ENCODE assay signal across 10 cellular contexts in genomic region chr12:56726196-56726675, GRCh38. TPM values are rescaled to one million over a fixed set of nuclear protein-coding genes. Genes with fewer than 3 reads are reported as not detected.
DNase-seq lines count a peak whose midpoint lies in the region; ATAC-seq and TF ChIP-seq lines count a peak whose summit lies in the region.
"Not testable (repeated sequence)": the region's sequence is repeated elsewhere in the genome, so short reads cannot be mapped to it uniquely, and the experiment has no call there.
"Had no signal": no experiment of that assay in that cellular context is flagged by ENCODE, and none has a peak within 500 bp of the region (broad histone marks: within the 10 kb centered on the region; RNA-seq: fewer than 3 reads in every experiment).

No MANE protein-coding gene starts in this region.

- H3K4me1 ChIP-seq in BLaER1 (peaks cover 41% of the 10 kb centered on the region), right lobe of liver (peaks cover 0 to 41% (median 17%) of the 10 kb centered on the region in 4 donors), parathyroid adenoma (peaks cover 27% of the 10 kb centered on the region)
- H3K4me1 ChIP-seq in IMR-90 (ENCODE audit: control insufficient read depth, insufficient read depth, low read length); endodermal cell (ENCODE audit: control insufficient read depth, insufficient read depth, low read length): not testable (repeated sequence)

- peaks cover 38% of the 10 kb centered on the region for H3K79me2 ChIP-seq in parathyroid adenoma

- H3K36me3 ChIP-seq in BLaER1 (peaks cover 65% of the 10 kb centered on the region), IMR-90 (ENCODE audit: control insufficient read depth, insufficient read depth, low read length) (peaks cover 12% of the 10 kb centered on the region), endodermal cell (ENCODE audit: control insufficient read depth, insufficient read depth, low read length) (peaks cover 38% of the 10 kb centered on the region)
- H3K36me3 ChIP-seq in right lobe of liver; parathyroid adenoma (ENCODE audit: control insufficient read depth, insufficient read depth, low read length): not testable (repeated sequence)

- intact Hi-C loops in IMR-90 (cut with micrococcal nuclease); right lobe of liver (cut with DNase I): not testable (repeated sequence)

- H4K20me1 ChIP-seq in BLaER1 (peaks cover 33% of the 10 kb centered on the region), IMR-90 (ENCODE audit: insufficient read depth, low read length) (peaks cover 30% of the 10 kb centered on the region)

- H2BK5ac ChIP-seq in IMR-90 (ENCODE audit: low read depth, low read length, poor library complexity, severe bottlenecking) = peak overlapping the region; percentile 69

- not testable (repeated sequence) for H2AK5ac ChIP-seq in IMR-90 (ENCODE audit: low read depth, low read length)

- peaks cover 33% of the 10 kb centered on the region for H3K4me1 Mint-ChIP-seq in T-helper 1 cell treated with Interleukin-12 subunit alpha and Interleukin-12 subunit beta and Interleukin-4 antibody, amounts not matched to agents 30 μg/mL and 1 μg/mL, for 36 hours (ENCODE audit: low read depth)
- peaks cover 30% of the 10 kb centered on the region for H3K4me1 Mint-ChIP-seq in activated naive CD8-positive, alpha-beta T cell treated with anti-CD3 and anti-CD28 coated beads for 36 hours
- H3K4me1 Mint-ChIP-seq in endodermal cell = peaks cover 27% of the 10 kb centered on the region

- H3K4me3 Mint-ChIP-seq in T-helper 1 cell treated with Interleukin-12 subunit alpha and Interleukin-12 subunit beta and Interleukin-4 antibody, amounts not matched to agents 30 μg/mL and 1 μg/mL, for 36 hours = peak overlapping the region; percentile 94
- peak overlapping the region; percentile 94 for H3K4me3 Mint-ChIP-seq in activated naive CD8-positive, alpha-beta T cell treated with anti-CD3 and anti-CD28 coated beads for 36 hours
- H3K4me3 Mint-ChIP-seq in endodermal cell = peak overlapping the region; percentile 100

- not testable (repeated sequence) for H4K91ac ChIP-seq in IMR-90 (ENCODE audit: insufficient read depth, low read depth, low read length)

- not testable (repeated sequence) for H3K18ac ChIP-seq in IMR-90 (ENCODE audit: low read depth, low read length)

- not testable (repeated sequence) for H2AK9ac ChIP-seq in IMR-90 (replicated peaks; ENCODE audit: low read depth, low read length, poor library complexity)

- not testable (repeated sequence) for H4K5ac ChIP-seq in IMR-90 (ENCODE audit: low read depth, low read length)

- H3K4me2 ChIP-seq in BLaER1 (peak overlapping the region; percentile 84), parathyroid adenoma (ENCODE audit: low read length) (peak overlapping the region; percentile 70)
- H3K4me2 ChIP-seq in IMR-90 (ENCODE audit: low read depth, low read length) = not testable (repeated sequence)

- H3K4me3 ChIP-seq in BLaER1 (peak overlapping the region; percentile 92), endodermal cell (ENCODE audit: low read length) (peak overlapping the region; percentile 99)
- not testable (repeated sequence) for H3K4me3 ChIP-seq in IMR-90 (ENCODE audit: insufficient read depth, low read depth, low read length); right lobe of liver; parathyroid adenoma (ENCODE audit: low read depth, low read length)

- not testable (repeated sequence) for H2BK20ac ChIP-seq in IMR-90 (ENCODE audit: low read depth, low read length)

- H3K36me3 Mint-ChIP-seq in T-helper 1 cell treated with Interleukin-12 subunit alpha and Interleukin-12 subunit beta and Interleukin-4 antibody, amounts not matched to agents 30 μg/mL and 1 μg/mL, for 36 hours (ENCODE audit: low read depth) = peaks cover 43% of the 10 kb centered on the region
- peaks cover 57% of the 10 kb centered on the region for H3K36me3 Mint-ChIP-seq in activated naive CD8-positive, alpha-beta T cell treated with anti-CD3 and anti-CD28 coated beads for 36 hours
- H3K36me3 Mint-ChIP-seq in endodermal cell (ENCODE audit: low read depth) = peaks cover 51% of the 10 kb centered on the region

- H3K27me3 Mint-ChIP-seq in T-helper 1 cell treated with Interleukin-12 subunit alpha and Interleukin-12 subunit beta and Interleukin-4 antibody, amounts not matched to agents 30 μg/mL and 1 μg/mL, for 36 hours (ENCODE audit: low read depth); activated naive CD8-positive, alpha-beta T cell treated with anti-CD3 and anti-CD28 coated beads for 36 hours; endodermal cell (ENCODE audit: insufficient read depth): not testable (repeated sequence)

- peaks cover 14% of the 10 kb centered on the region for H3K9me1 ChIP-seq in IMR-90 (ENCODE audit: insufficient read depth, low read length)

- not testable (repeated sequence) for H3K9me3 Mint-ChIP-seq in T-helper 1 cell treated with Interleukin-12 subunit alpha and Interleukin-12 subunit beta and Interleukin-4 antibody, amounts not matched to agents 30 μg/mL and 1 μg/mL, for 36 hours; activated naive CD8-positive, alpha-beta T cell treated with anti-CD3 and anti-CD28 coated beads for 36 hours; endodermal cell

- H3K23ac ChIP-seq in IMR-90 (ENCODE audit: low read depth, low read length) = peak overlapping the region; percentile 11; the same call in 1 of the 2 replicates

- not testable (repeated sequence) for DNase-seq in IMR-90; activated naive CD8-positive, alpha-beta T cell treated with anti-CD3 and anti-CD28 coated beads for 36 hours; endodermal cell; right lobe of liver

- H2AFZ ChIP-seq in IMR-90 (replicated peaks; ENCODE audit: low read length, poor library complexity) = not testable (repeated sequence)
- peak overlapping the region; percentile 99 for H2AFZ ChIP-seq in parathyroid adenoma

- dilution Hi-C loops in IMR-90 (cut with HindIII; ENCODE audit: low sequenced_read_pairs, unreplicated experiment) = not testable (repeated sequence)

- BruUV-seq in IMR-90 (replicated peaks; lab: Mats Ljungman, UMichigan) = not testable (repeated sequence)

- H2BK15ac ChIP-seq in IMR-90 (ENCODE audit: low read depth, low read length) = not testable (repeated sequence)

- not testable (repeated sequence) for H3K9me3 ChIP-seq in BLaER1; IMR-90 (ENCODE audit: control insufficient read depth, insufficient read depth, low read length); endodermal cell (ENCODE audit: control insufficient read depth, low read length); right lobe of liver; parathyroid adenoma (ENCODE audit: control insufficient read depth, low read length)

- H2BK120ac ChIP-seq in IMR-90 (ENCODE audit: low read depth, low read length) = not testable (repeated sequence)

- WGBS in IMR-90 (ENCODE audit: extremely low coverage in 2 of 2, insufficient read length in 1 of 2), 2 experiments = 100% methylated on average over 4 of the region's 15 CpGs; no CpG with 5 or more reads in 1 of the 2 experiments
- 90 to 95% methylated on average over 11 to 15 of the region's 15 CpGs for WGBS in endodermal cell (ENCODE audit: insufficient coverage in 1 of 2, insufficient read length in 1 of 2), 2 experiments
- WGBS in right lobe of liver (ENCODE audit: insufficient coverage, low coverage, low lambda C conversion rate, missing lambda C conversion rate) = 82% methylated on average over 9 of the region's 15 CpGs

- in situ Hi-C loops in IMR-90 (cut with MboI; ENCODE audit: low sequenced_read_pairs) = not testable (repeated sequence)

- peak overlapping the region; percentile 17 to 90; a peak in 3 of 4 replicates for H4K8ac ChIP-seq in IMR-90 (ENCODE audit: low read depth in 2 of 2, low read length in 2 of 2)

- peak overlapping the region; percentile 98 for H3K27ac Mint-ChIP-seq in T-helper 1 cell treated with Interleukin-12 subunit alpha and Interleukin-12 subunit beta and Interleukin-4 antibody, amounts not matched to agents 30 μg/mL and 1 μg/mL, for 36 hours
- peak overlapping the region; percentile 98 for H3K27ac Mint-ChIP-seq in activated naive CD8-positive, alpha-beta T cell treated with anti-CD3 and anti-CD28 coated beads for 36 hours
- peak overlapping the region; percentile 99 for H3K27ac Mint-ChIP-seq in endodermal cell

- TF ChIP-seq POLR2A in IMR-90 (IDR thresholded peaks at IDR 0.05; ENCODE audit: low read depth, low read length); right lobe of liver (IDR thresholded peaks at IDR 0.05): not testable (repeated sequence)

- TF ChIP-seq RAD21 in IMR-90 (IDR thresholded peaks at IDR 0.05; ENCODE audit: low read length) = not testable (repeated sequence)

- peak overlapping the region; percentile 99 for H3K9ac ChIP-seq in BLaER1
- not testable (repeated sequence) for H3K9ac ChIP-seq in IMR-90 (ENCODE audit: low read depth, low read length); endodermal cell (ENCODE audit: extremely low read depth, low read length, poor library complexity, severe bottlenecking); parathyroid adenoma

- H3K27me3 ChIP-seq in BLaER1; IMR-90 (ENCODE audit: control insufficient read depth, insufficient read depth, low read length); endodermal cell (ENCODE audit: control insufficient read depth, insufficient read depth, low read length, poor library complexity, severe bottlenecking); right lobe of liver; parathyroid adenoma (ENCODE audit: control insufficient read depth, insufficient read depth, low read length): not testable (repeated sequence)

- H3K56ac ChIP-seq in IMR-90 (ENCODE audit: extremely low read depth, insufficient read depth, low read length) = not testable (repeated sequence)

- not testable (repeated sequence) for TF ChIP-seq CTCF in IMR-90 (conservative IDR thresholded peaks at IDR 0.05; ENCODE audit: low read depth, low read length); endodermal cell (conservative IDR thresholded peaks at IDR 0.05); right lobe of liver (IDR thresholded peaks at IDR 0.05); parathyroid adenoma (IDR thresholded peaks at IDR 0.05)

- peak overlapping the region; percentile 82; the same call in 1 of the 2 replicates for H3K4ac ChIP-seq in IMR-90 (ENCODE audit: low read depth, low read length)

- CTCF ChIA-PET in IMR-90 (lab: Yijun Ruan, JAX) = not testable (repeated sequence)

- not testable (repeated sequence) for H3K14ac ChIP-seq in IMR-90 (replicated peaks; ENCODE audit: low read depth, low read length)

- peak overlapping the region; percentile 97 for H3K27ac ChIP-seq in BLaER1
- H3K27ac ChIP-seq in IMR-90 (ENCODE audit: insufficient read depth, low read length) = not testable (repeated sequence)
- peak overlapping the region; percentile 95 for H3K27ac ChIP-seq in endodermal cell (ENCODE audit: low read depth, low read length)
- peak overlapping the region; percentile 92 to 94 (median 93) for H3K27ac ChIP-seq in right lobe of liver
- H3K27ac ChIP-seq in parathyroid adenoma = peak overlapping the region; percentile 96
- peak overlapping the region; percentile 90 for H3K27ac ChIP-seq in temporal lobe (ENCODE audit: low read depth, low read length)

- peaks cover 0 to 25% of the 10 kb centered on the region in 2 experiments; a peak in 2 of 4 replicates for H3K79me1 ChIP-seq in IMR-90 (ENCODE audit: low read depth in 1 of 2, low read length in 2 of 2)

- not testable (repeated sequence) for ATAC-seq in IMR-90 (ENCODE audit: low read depth); right lobe of liver

- POLR2A ChIA-PET in IMR-90 (lab: Charles Lee; ENCODE audit: unreplicated experiment) = interaction anchor here (1.0 to 1.2 kb wide), 2 partner anchors 39 to 90 kb away, joined by 5 to 7 read pairs; partner anchors contain the start of gene PTGES3

RNA-seq across cellular contexts. Expression of gene NACA, which starts 1.1 kb away (rescaled TPM):
- total RNA-seq in IMR-90 (2012; rRNA removed) (1,223 and 1,512 TPM in 2 replicates), endodermal cell (100 to 1,000 TPM; 817 to 958 TPM), right lobe of liver (100 to 1,000 TPM; 218 to 501 (median 330) TPM), temporal lobe (899 TPM)
- polyA plus RNA-seq in IMR-90 (2012; rRNA removed) = 587 and 662 TPM in 2 replicates
- polyA plus RNA-seq in IMR-90 (2012; cell fraction: cytosol; rRNA removed) = 249 and 281 TPM in 2 replicates
- polyA plus RNA-seq in IMR-90 (2012; cell fraction: nucleus; rRNA removed; ENCODE audit: low replicate concordance) = 74.3 and 201 TPM in 2 replicates
- 1,000 to 10,000 TPM; 1,112 to 1,149 TPM for total RNA-seq in activated naive CD8-positive, alpha-beta T cell treated with anti-CD3 and anti-CD28 coated beads for 36 hours
- 1,626 TPM for polyA plus RNA-seq in endodermal cell (2013, experiment 1 of 2)
- polyA plus RNA-seq in endodermal cell (2013, experiment 2 of 2) = 1,491 TPM

RNA-seq across cellular contexts. Expression of gene PRIM1, which starts 25.9 kb away (rescaled TPM):
- total RNA-seq in IMR-90 (2012; rRNA removed) (12.0 and 15.3 TPM in 2 replicates), endodermal cell (10 to 100 TPM; 34.8 to 44.2 TPM), right lobe of liver (1 to 10 TPM; 1.3 to 8.5 (median 4.5) TPM), temporal lobe (24.8 TPM)
- 6.7 and 8.6 TPM in 2 replicates for polyA plus RNA-seq in IMR-90 (2012; rRNA removed)
- polyA plus RNA-seq in IMR-90 (2012; cell fraction: cytosol; rRNA removed) = 0.96 and 1.0 TPM in 2 replicates
- polyA plus RNA-seq in IMR-90 (2012; cell fraction: nucleus; rRNA removed; ENCODE audit: low replicate concordance) = 1.4 and 4.9 TPM in 2 replicates
- 100 to 1,000 TPM in 1 of 2 experiments, 10 to 100 TPM in 1; 95.4 to 100 TPM for total RNA-seq in activated naive CD8-positive, alpha-beta T cell treated with anti-CD3 and anti-CD28 coated beads for 36 hours
- polyA plus RNA-seq in endodermal cell (2013, experiment 1 of 2) = 50.0 TPM
- polyA plus RNA-seq in endodermal cell (2013, experiment 2 of 2) = 46.0 TPM

RNA-seq across cellular contexts. Expression of gene HSD17B6, which starts 36.9 kb away (rescaled TPM):
- total RNA-seq in IMR-90 (2012; rRNA removed) (1.3 and 1.4 TPM in 2 replicates), endodermal cell (under 1 TPM; 0.57 to 0.89 TPM), right lobe of liver (1,000 to 10,000 TPM in 1 of 6 experiments, 100 to 1,000 TPM in 5; 243 to 1,112 (median 514) TPM), temporal lobe (1.5 TPM)
- 1.2 and 1.4 TPM in 2 replicates for polyA plus RNA-seq in IMR-90 (2012; rRNA removed)
- 0.54 and 0.57 TPM in 2 replicates for polyA plus RNA-seq in IMR-90 (2012; cell fraction: cytosol; rRNA removed)
- polyA plus RNA-seq in IMR-90 (2012; cell fraction: nucleus; rRNA removed; ENCODE audit: low replicate concordance) = 0.40 and 0.92 TPM in 2 replicates
- total RNA-seq in activated naive CD8-positive, alpha-beta T cell treated with anti-CD3 and anti-CD28 coated beads for 36 hours = 1 to 10 TPM; 1.7 to 1.9 TPM
- 3.2 TPM for polyA plus RNA-seq in endodermal cell (2013, experiment 1 of 2)
- polyA plus RNA-seq in endodermal cell (2013, experiment 2 of 2) = 1.4 TPM
- total RNA-seq: dermis blood vessel endothelial cell, glomerular endothelial cell had no signal

RNA-seq across cellular contexts. Expression of gene PTGES3, which starts 38.2 kb away (rescaled TPM):
- total RNA-seq in IMR-90 (2012; rRNA removed) = 42.7 and 101 TPM in 2 replicates
- polyA plus RNA-seq in IMR-90 (2012; rRNA removed) = 70.4 and 73.2 TPM in 2 replicates
- polyA plus RNA-seq in IMR-90 (2012; cell fraction: cytosol; rRNA removed) = 24.6 and 33.9 TPM in 2 replicates
- 13.9 and 18.5 TPM in 2 replicates for polyA plus RNA-seq in IMR-90 (2012; cell fraction: nucleus; rRNA removed; ENCODE audit: low replicate concordance)
- total RNA-seq in activated naive CD8-positive, alpha-beta T cell treated with anti-CD3 and anti-CD28 coated beads for 36 hours = 100 to 1,000 TPM; 402 to 403 TPM
- total RNA-seq in endodermal cell = 100 to 1,000 TPM; 275 to 320 TPM
- 328 TPM for polyA plus RNA-seq in endodermal cell (2013, experiment 1 of 2)
- polyA plus RNA-seq in endodermal cell (2013, experiment 2 of 2) = 314 TPM
- total RNA-seq in right lobe of liver = 100 to 1,000 TPM in 2 of 6 experiments, 10 to 100 TPM in 4; 70.0 to 184 (median 81.8) TPM
- 100 TPM for total RNA-seq in temporal lobe

Comparison
In these comparisons a context has a peak if more than half of its experiments do, and no peak if none do; other contexts are left out.
1. RNA of gene HSD17B6, which starts 36.9 kb away (total RNA-seq): 243 to 1,112 TPM in right lobe of liver; 1.7 to 1.9 TPM in activated naive CD8-positive, alpha-beta T cell treated with anti-CD3 and anti-CD28 coated beads for 36 hours, 1.5 TPM in temporal lobe (single experiment), 1.3 to 1.4 TPM in IMR-90 and 0.57 to 0.89 TPM in endodermal cell; every median in the first group is over 10 times any median in the second.
2. Peak in every context shown above with its lines, with median percentiles within 50 percentile points of each other: H3K27ac Mint-ChIP-seq and H3K4me3 Mint-ChIP-seq.